ENCODE assay signal across 8 cellular contexts in the genomic region with DNA sequence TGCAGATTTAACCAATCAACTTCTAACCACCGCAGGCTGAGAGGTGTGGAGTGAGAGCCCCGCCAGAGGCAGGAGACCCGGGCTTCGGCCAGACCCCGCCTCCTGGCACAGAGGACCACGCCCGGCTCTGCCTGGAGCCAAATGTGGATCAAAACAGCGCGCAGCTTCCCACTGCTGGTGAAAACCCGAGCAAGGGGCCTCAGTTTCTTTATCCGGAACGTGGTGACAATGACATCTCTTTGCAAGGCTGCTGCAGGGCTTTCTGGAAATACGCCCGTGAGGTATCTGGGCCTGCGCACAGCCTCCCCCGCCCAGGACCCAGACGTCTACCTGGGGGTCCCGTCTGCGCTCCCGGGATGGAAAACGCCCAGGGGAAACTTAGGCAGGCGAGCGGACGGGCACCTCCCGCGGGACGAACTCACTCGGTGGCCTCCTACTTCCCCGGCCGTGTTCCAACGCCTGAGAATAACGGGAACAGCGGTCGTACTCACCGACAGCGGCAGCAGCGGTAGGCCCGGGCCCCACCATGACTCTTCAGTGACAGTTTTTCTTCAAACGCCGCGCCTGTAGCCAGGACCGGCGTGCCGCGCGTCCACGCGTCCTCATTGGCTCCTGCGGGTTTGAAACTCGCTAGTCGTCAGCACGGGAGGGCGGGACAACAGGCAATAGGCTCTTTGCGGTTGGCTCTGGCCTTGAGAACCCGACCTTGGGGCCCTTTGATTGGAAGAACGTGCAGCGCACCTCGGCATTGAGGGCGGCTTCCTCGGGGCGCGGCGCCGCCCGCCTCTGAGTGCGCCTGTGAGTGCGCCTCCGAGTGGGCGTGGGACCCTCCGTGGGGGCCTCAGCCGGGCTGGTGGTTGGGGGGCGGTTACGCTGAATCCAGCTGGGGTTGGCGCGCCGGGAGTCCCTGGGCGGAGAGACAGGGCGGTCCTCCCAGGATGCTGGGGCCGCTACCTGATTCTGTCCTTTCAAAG. TPM values are rescaled to one million over a fixed set of nuclear protein-coding genes. Genes with fewer than 3 reads are reported as not detected.
A peak's percentile ranks its signal among the peaks of the same experiment; 100 is the strongest.
DNase-seq lines count a peak whose midpoint lies in the region; ATAC-seq lines count a peak whose summit lies in the region.

A gene with protein sequence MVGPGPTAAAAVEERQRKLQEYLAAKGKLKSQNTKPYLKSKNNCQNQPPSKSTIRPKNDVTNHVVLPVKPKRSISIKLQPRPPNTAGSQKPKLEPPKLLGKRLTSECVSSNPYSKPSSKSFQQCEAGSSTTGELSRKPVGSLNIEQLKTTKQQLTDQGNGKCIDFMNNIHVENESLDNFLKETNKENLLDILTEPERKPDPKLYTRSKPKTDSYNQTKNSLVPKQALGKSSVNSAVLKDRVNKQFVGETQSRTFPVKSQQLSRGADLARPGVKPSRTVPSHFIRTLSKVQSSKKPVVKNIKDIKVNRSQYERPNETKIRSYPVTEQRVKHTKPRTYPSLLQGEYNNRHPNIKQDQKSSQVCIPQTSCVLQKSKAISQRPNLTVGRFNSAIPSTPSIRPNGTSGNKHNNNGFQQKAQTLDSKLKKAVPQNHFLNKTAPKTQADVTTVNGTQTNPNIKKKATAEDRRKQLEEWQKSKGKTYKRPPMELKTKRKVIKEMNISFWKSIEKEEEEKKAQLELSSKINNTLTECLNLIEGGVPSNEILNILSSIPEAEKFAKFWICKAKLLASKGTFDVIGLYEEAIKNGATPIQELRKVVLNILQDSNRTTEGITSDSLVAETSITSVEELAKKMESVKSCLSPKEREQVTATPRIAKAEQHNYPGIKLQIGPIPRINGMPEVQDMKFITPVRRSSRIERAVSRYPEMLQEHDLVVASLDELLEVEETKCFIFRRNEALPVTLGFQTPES (minus strand): TSS at position 539 of the 974 bp plus-strand sequence. CDS start 11 bp downstream, at position 528.

- H2AFZ ChIP-seq in mesenchymal stem cell (ENCODE audit: low read depth, low read length) = peak within 1 kb of the TSS; percentile 49

- peak within 1 kb of the TSS in 1 of 2 experiments; percentile 41 for H3K4ac ChIP-seq in mesenchymal stem cell (ENCODE audit: low read depth in 1 of 2, low read length in 2 of 2)

- H3K27me3 ChIP-seq in endocrine pancreas (ENCODE audit: control insufficient read depth, insufficient read depth, low read length) (no peaks in the 10 kb centered on the region), mesenchymal stem cell (ENCODE audit: control insufficient read depth in 1 of 2, insufficient read depth in 1 of 2, low read length in 2 of 2) (no peaks in the 10 kb centered on the region)

- H3K79me1 ChIP-seq in mesenchymal stem cell (replicated peaks; ENCODE audit: low read length, poor library complexity, severe bottlenecking) = peaks cover 18% of the 10 kb centered on the region

- DNase-seq in COR-L47 (lab: John Stamatoyannopoulos, UW) (peak; percentile 99), HUDEP-2 (lab: John Stamatoyannopoulos, UW; ENCODE audit: unreplicated experiment in 76 of 76) (peak; percentile 8 to 98 (median 93)), NOMO-1 treated with dmso at 0.1 percent for 144 hours (lab: John Stamatoyannopoulos, UW; ENCODE audit: unreplicated experiment) (peak; percentile 96), mesenchymal stem cell (peak; percentile 98)
- DNase-seq in activated CD8-positive, alpha-beta memory T cell treated with anti-CD3 and anti-CD28 coated beads for 4 hours (ENCODE audit: low read depth in 2 of 2) = peak; percentile 90 to 93
- peak; percentile 92 for DNase-seq in stimulated activated CD8-positive, alpha-beta memory T cell treated with anti-CD3 and anti-CD28 coated beads, Interleukin-12 subunit alpha, Interleukin-12 subunit beta, amount 100 ng/mL, for 24 hours (ENCODE audit: extremely low read depth)

- peak within 1 kb of the TSS; percentile 23 for H2BK120ac ChIP-seq in mesenchymal stem cell (ENCODE audit: low read depth, low read length)

- H4K91ac ChIP-seq in mesenchymal stem cell (ENCODE audit: low read length) = no peak within 1 kb of the TSS

- peak within 1 kb of the TSS; percentile 32 for H3K4me3 ChIP-seq in endocrine pancreas (ENCODE audit: control insufficient read depth, insufficient read depth, low read length)
- peak within 1 kb of the TSS; percentile 80 to 95 for H3K4me3 ChIP-seq in mesenchymal stem cell (ENCODE audit: insufficient read depth in 1 of 2, low read depth in 1 of 2, low read length in 2 of 2)

- H3K27ac ChIP-seq in mesenchymal stem cell (ENCODE audit: low read length, poor library complexity, severe bottlenecking) = no peak within 1 kb of the TSS

- peak within 1 kb of the TSS; percentile 99 for H3K4me2 ChIP-seq in mesenchymal stem cell (ENCODE audit: low read length, poor library complexity, severe bottlenecking)

- peak within 1 kb of the TSS; percentile 30 to 37 for H3K18ac ChIP-seq in mesenchymal stem cell (ENCODE audit: low read depth in 1 of 2, low read length in 2 of 2)

- peak within 1 kb of the TSS; percentile 42 for H4K8ac ChIP-seq in mesenchymal stem cell (ENCODE audit: low read length)

- WGBS in mesenchymal stem cell = under 1% methylated on average over 74 of the region's 79 CpGs

- no peak within 1 kb of the TSS for H3K23ac ChIP-seq in mesenchymal stem cell (ENCODE audit: low read length in 2 of 2)

- peak within 1 kb of the TSS; percentile 59 for H2BK5ac ChIP-seq in mesenchymal stem cell (ENCODE audit: low read depth, low read length, poor library complexity, severe bottlenecking)

- no peaks in the 10 kb centered on the region for H3K36me3 ChIP-seq in endocrine pancreas (ENCODE audit: control insufficient read depth, insufficient read depth, low read length)
- no peaks in the 10 kb centered on the region for H3K36me3 ChIP-seq in mesenchymal stem cell (ENCODE audit: control insufficient read depth in 1 of 2, insufficient read depth in 2 of 2, low read depth in 1 of 2, low read length in 2 of 2)

- no peaks in the 10 kb centered on the region for H3K9me3 ChIP-seq in endocrine pancreas (ENCODE audit: control insufficient read depth, low read length)
- no peaks in the 10 kb centered on the region for H3K9me3 ChIP-seq in mesenchymal stem cell (ENCODE audit: control insufficient read depth, low read length)

- peak within 1 kb of the TSS in 1 of 2 experiments; percentile 87 for H2BK12ac ChIP-seq in mesenchymal stem cell (ENCODE audit: low read length in 2 of 2)

- H3K4me1 ChIP-seq in endocrine pancreas (ENCODE audit: control insufficient read depth, insufficient read depth, low read length) (no peaks in the 10 kb centered on the region), mesenchymal stem cell (ENCODE audit: control insufficient read depth, insufficient read depth, low read depth, low read length) (peaks cover 1% of the 10 kb centered on the region)

- H3K9ac ChIP-seq in endocrine pancreas (ENCODE audit: control insufficient read depth, insufficient read depth, low read length) (peak within 1 kb of the TSS; percentile 62), mesenchymal stem cell (ENCODE audit: low read length) (peak within 1 kb of the TSS; percentile 80)

- no peak within 1 kb of the TSS for H3K14ac ChIP-seq in mesenchymal stem cell (ENCODE audit: low read length in 2 of 2)

- H2BK15ac ChIP-seq in mesenchymal stem cell (ENCODE audit: low read depth, poor library complexity, severe bottlenecking) = peak within 1 kb of the TSS; percentile 12

- H2AK5ac ChIP-seq in mesenchymal stem cell (ENCODE audit: low read length, severe bottlenecking) = no peak within 1 kb of the TSS

- ATAC-seq in GM21390 (IDR thresholded peaks at IDR 0.05; ENCODE audit: unreplicated experiment) = peak; percentile 97

RNA-seq across cellular contexts. Expression of the gene that starts here (rescaled TPM):
- polyA plus RNA-seq in mesenchymal stem cell (2013, experiment 1 of 2) = 2.7 TPM
- polyA plus RNA-seq in mesenchymal stem cell (2013, experiment 2 of 2) = 3.1 TPM
